ENCODE assay signal across 11 cellular contexts in the genomic region with DNA sequence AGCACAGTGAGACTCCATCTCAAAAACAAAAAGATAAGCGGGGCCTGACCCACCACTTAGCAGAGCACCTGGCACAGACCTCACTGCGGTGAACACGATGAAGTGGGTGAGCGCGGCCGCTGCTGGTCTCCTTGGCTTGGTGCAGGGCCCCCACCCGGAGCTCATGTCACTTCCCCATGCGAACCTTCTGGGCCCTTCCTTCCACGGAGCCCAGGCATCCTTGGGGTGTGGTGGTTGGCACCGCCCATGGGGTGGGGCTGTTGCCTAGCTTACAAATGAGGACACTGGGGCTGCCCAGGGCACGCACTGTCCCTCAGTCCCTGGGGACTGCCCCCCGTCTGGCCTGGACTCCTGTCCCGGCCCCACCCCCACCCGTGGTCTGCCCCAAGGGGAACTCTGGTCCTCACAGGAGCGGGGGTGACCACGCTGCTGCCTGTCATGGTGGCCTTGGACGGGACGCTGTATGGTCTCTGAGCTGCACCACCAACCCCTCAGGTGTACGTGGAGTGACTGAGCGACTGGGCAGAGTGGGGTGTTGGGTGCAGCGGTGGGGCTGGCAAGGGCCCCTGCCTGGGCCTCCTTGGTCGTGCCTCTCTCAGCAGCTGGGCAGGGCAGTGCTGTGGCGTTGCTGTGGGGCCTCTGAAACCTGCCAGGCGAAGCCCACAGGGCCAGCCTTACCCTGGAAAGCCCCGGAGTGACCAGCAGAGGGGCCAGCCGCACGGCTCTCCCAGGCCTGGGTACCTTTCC. TPM values are rescaled to one million over a fixed set of nuclear protein-coding genes. Genes with fewer than 3 reads are reported as not detected.
A peak's percentile ranks its signal among the peaks of the same experiment; 100 is the strongest.
DNase-seq lines count a peak whose midpoint lies in the region; ATAC-seq and TF ChIP-seq lines count a peak whose summit lies in the region.
"Had no signal": no experiment of that assay in that cellular context is flagged by ENCODE, and none has a peak within 500 bp of the region (broad histone marks: within the 10 kb centered on the region; RNA-seq: fewer than 3 reads in every experiment).

No MANE protein-coding gene starts in this region.

- intact Hi-C loops in CD14-positive monocyte (cut with micrococcal nuclease): loop anchor here (10.0 kb wide), 2 partner anchors 320 to 420 kb away; partner anchors contain the start of gene GOLGA3 (in 1 of the 2)

- peak overlapping the region; percentile 52 for H2AK5ac ChIP-seq in neuronal stem cell (ENCODE audit: low read depth, low read length)

- no peak overlapping the region for H2BK120ac ChIP-seq in neuronal stem cell (ENCODE audit: low read depth, low read length)

- peak overlapping the region; percentile 59 to 81 for H3K4me3 Mint-ChIP-seq in CD14-positive monocyte
- no peak overlapping the region for H3K4me3 Mint-ChIP-seq in endodermal cell
- H3K4me3 Mint-ChIP-seq: HFFc6 had no signal

- no peak overlapping the region for H4K8ac ChIP-seq in neuronal stem cell (ENCODE audit: low read depth, low read length)

- H3K27ac ChIP-seq in SK-N-MC: peak overlapping the region; percentile 94
- peak overlapping the region; percentile 76 for H3K27ac ChIP-seq in endodermal cell (ENCODE audit: low read depth, low read length)
- no peak overlapping the region for H3K27ac ChIP-seq in neuronal stem cell (replicated peaks; ENCODE audit: low read length)
- H3K27ac ChIP-seq: SJCRH30 had no signal

- WGBS in endodermal cell (ENCODE audit: insufficient coverage in 1 of 2, insufficient read length in 1 of 2), 2 experiments: 90 to 93% methylated on average over 22 to 27 of the region's 27 CpGs
- no CpG with 5 or more reads among the region's 27 CpGs for WGBS in neuronal stem cell (ENCODE audit: extremely low coverage in 2 of 2, insufficient read length in 2 of 2, insufficient replicate concordance in 1 of 2), 2 donors

- H3K9ac ChIP-seq in SK-N-MC (ENCODE audit: insufficient read length) (no peak overlapping the region), endodermal cell (ENCODE audit: extremely low read depth, low read length, poor library complexity, severe bottlenecking) (no peak overlapping the region), neuronal stem cell (ENCODE audit: low read depth, low read length, poor library complexity) (no peak overlapping the region)

- H3K4me1 ChIP-seq in endodermal cell (ENCODE audit: control insufficient read depth, insufficient read depth, low read length): peaks cover 9% of the 10 kb centered on the region
- H3K4me1 ChIP-seq in neuronal stem cell (ENCODE audit: control insufficient read depth in 2 of 2, insufficient read depth in 1 of 2, low read depth in 1 of 2, low read length in 2 of 2): peaks cover 29 to 35% of the 10 kb centered on the region in 2 donors

- peak overlapping the region; percentile 19 for H3K18ac ChIP-seq in neuronal stem cell (ENCODE audit: low read length)

- ATAC-seq in HG02981 (IDR thresholded peaks at IDR 0.05; ENCODE audit: unreplicated experiment) (no peak), GM21526 (IDR thresholded peaks at IDR 0.05; ENCODE audit: low FRiP score, unreplicated experiment) (no peak)

- H3K9me3 Mint-ChIP-seq in CD14-positive monocyte (no peaks in the 10 kb centered on the region), endodermal cell (no peaks in the 10 kb centered on the region)
- H3K9me3 Mint-ChIP-seq: HFFc6 had no signal

- H3K27ac Mint-ChIP-seq in CD14-positive monocyte: peak overlapping the region; percentile 54 to 90 (median 83)
- H3K27ac Mint-ChIP-seq in endodermal cell: no peak overlapping the region
- H3K27ac Mint-ChIP-seq: HFFc6 had no signal

- H2BK12ac ChIP-seq in neuronal stem cell (ENCODE audit: low read length): no peak overlapping the region

- H3K79me1 ChIP-seq in neuronal stem cell (ENCODE audit: low read depth, low read length): peaks cover 36% of the 10 kb centered on the region

- no peak overlapping the region for H4K91ac ChIP-seq in neuronal stem cell (ENCODE audit: low read depth, low read length, poor library complexity)

- H2BK5ac ChIP-seq in neuronal stem cell (ENCODE audit: low read length): no peak overlapping the region

- TF ChIP-seq CTCF in CD14-positive monocyte (IDR thresholded peaks at IDR 0.05) (peak; percentile 44), endodermal cell (conservative IDR thresholded peaks at IDR 0.05) (no peak)

- H3K9me3 ChIP-seq in SK-N-MC (ENCODE audit: low read depth, low read length) (no peaks in the 10 kb centered on the region), endodermal cell (ENCODE audit: control insufficient read depth, low read length) (no peaks in the 10 kb centered on the region), neuronal stem cell (replicated peaks in 1 of 2; ENCODE audit: control insufficient read depth in 2 of 2, insufficient read depth in 1 of 2, low read depth in 1 of 2, low read length in 2 of 2) (no peaks in the 10 kb centered on the region)
- H3K9me3 ChIP-seq: SJCRH30 had no signal

- no peaks in the 10 kb centered on the region for H3K27me3 ChIP-seq in endodermal cell (ENCODE audit: control insufficient read depth, insufficient read depth, low read length, poor library complexity, severe bottlenecking)
- no peaks in the 10 kb centered on the region for H3K27me3 ChIP-seq in neuronal stem cell (ENCODE audit: control insufficient read depth in 3 of 3, insufficient read depth in 3 of 3, low read depth in 1 of 3, low read length in 3 of 3)
- H3K27me3 ChIP-seq: SJCRH30 had no signal

- H3K4ac ChIP-seq in neuronal stem cell (ENCODE audit: low read length): no peak overlapping the region

- H3K4me2 ChIP-seq in neuronal stem cell (ENCODE audit: insufficient read depth, low read length, poor library complexity, severe bottlenecking): no peak overlapping the region

- H3K14ac ChIP-seq in neuronal stem cell (ENCODE audit: low read length): peak overlapping the region; percentile 71

- H3K36me3 Mint-ChIP-seq in CD14-positive monocyte (peaks cover 0 to 9% of the 10 kb centered on the region in 2 donors), endodermal cell (ENCODE audit: low read depth) (peaks cover 4% of the 10 kb centered on the region)

- peaks cover 10% of the 10 kb centered on the region; the same call in 1 of the 2 replicates for H3K36me3 ChIP-seq in SK-N-MC (ENCODE audit: insufficient read depth, low read length)
- no peaks in the 10 kb centered on the region for H3K36me3 ChIP-seq in endodermal cell (ENCODE audit: control insufficient read depth, insufficient read depth, low read length)
- peaks cover 2 to 11% of the 10 kb centered on the region in 2 donors for H3K36me3 ChIP-seq in neuronal stem cell (replicated peaks in 1 of 2; ENCODE audit: control insufficient read depth in 2 of 2, insufficient read depth in 2 of 2, low read length in 2 of 2)
- H3K36me3 ChIP-seq: SJCRH30 had no signal

- H3K4me3 ChIP-seq in SK-N-MC: no peak overlapping the region
- no peak overlapping the region for H3K4me3 ChIP-seq in endodermal cell (ENCODE audit: low read length)
- H3K4me3 ChIP-seq in neuronal stem cell (ENCODE audit: low read length in 2 of 2): no peak overlapping the region
- H3K4me3 ChIP-seq: SJCRH30 had no signal

- no peak overlapping the region for H2BK15ac ChIP-seq in neuronal stem cell (ENCODE audit: low read length)

- DNase-seq in CD14-positive monocyte (ENCODE audit: low spot score) (peak; percentile 90), SK-N-MC (ENCODE audit: low read depth, low spot score) (no peak), endodermal cell (no peak), neuronal stem cell (ENCODE audit: low spot score) (no peak), NCI-H1048 (lab: John Stamatoyannopoulos, UW) (no peak), NCI-H187 (lab: John Stamatoyannopoulos, UW) (no peak)
- DNase-seq: HFFc6, NCI-H446, SJCRH30 had no signal

- H3K4me1 Mint-ChIP-seq in CD14-positive monocyte: peaks cover 58% of the 10 kb centered on the region
- H3K4me1 Mint-ChIP-seq in endodermal cell: peaks cover 25% of the 10 kb centered on the region

- H2AFZ ChIP-seq in neuronal stem cell (ENCODE audit: low read length): no peak overlapping the region

- H3K23ac ChIP-seq in neuronal stem cell (ENCODE audit: low read depth, low read length, poor library complexity): peak overlapping the region; percentile 31

- H3K27me3 Mint-ChIP-seq in CD14-positive monocyte (ENCODE audit: low read depth in 3 of 3) (peaks cover 0 to 15% (median 0%) of the 10 kb centered on the region in 3 donors), endodermal cell (ENCODE audit: insufficient read depth) (no peaks in the 10 kb centered on the region)

RNA-seq across cellular contexts. Expression of gene FBRSL1, which starts 15.3 kb away (rescaled TPM):
- polyA plus RNA-seq in CD14-positive monocyte: under 1 TPM; 0.39 to 0.74 TPM
- 10 to 100 TPM; 74.9 to 92.3 TPM for total RNA-seq in endodermal cell
- 72.6 TPM for polyA plus RNA-seq in endodermal cell (2013, experiment 1 of 2)
- polyA plus RNA-seq in endodermal cell (2013, experiment 2 of 2): 64.1 TPM
- polyA plus RNA-seq in neuronal stem cell (2013, experiment 1 of 2): 61.7 TPM
- polyA plus RNA-seq in neuronal stem cell (2013, experiment 2 of 2): 70.1 TPM
